ENCODE assay signal across 10 cellular contexts in the genomic region with DNA sequence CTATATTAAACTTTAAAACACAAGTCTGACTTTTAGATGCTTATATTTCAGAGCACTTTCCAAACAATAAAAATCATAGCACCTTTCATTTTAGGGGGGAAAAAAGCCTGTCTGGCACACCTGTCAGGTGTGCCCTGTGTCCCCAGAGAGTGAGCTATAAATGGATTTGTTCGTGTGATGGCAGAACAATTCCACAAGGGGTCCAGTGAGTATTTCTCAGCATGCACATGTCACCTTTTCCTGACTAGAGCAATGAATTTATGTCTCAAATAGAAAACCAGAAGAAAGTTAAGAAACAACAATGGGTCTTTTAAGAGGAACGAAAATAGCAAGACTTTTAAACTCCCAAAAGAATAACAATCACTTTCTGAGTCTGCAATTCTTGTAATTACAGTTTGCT. TPM values are rescaled to one million over a fixed set of nuclear protein-coding genes. Genes with fewer than 3 reads are reported as not detected.
DNase-seq lines count a peak whose midpoint lies in the region; ATAC-seq and TF ChIP-seq lines count a peak whose summit lies in the region.
"Had no signal": no experiment of that assay in that cellular context is flagged by ENCODE, and none has a peak within 500 bp of the region (broad histone marks: within the 10 kb centered on the region; RNA-seq: fewer than 3 reads in every experiment).

No MANE protein-coding gene starts in this region.

- no peaks in the 10 kb centered on the region for H3K9me2 ChIP-seq in OCI-LY7 (ENCODE audit: insufficient read depth, low read length)

- H3K4me3 ChIP-seq in GM06990 (replicated peaks; ENCODE audit: low read depth, low read length), result no peak overlapping the region
- H3K4me3 ChIP-seq in OCI-LY7 (ENCODE audit: low read depth, low read length, poor library complexity, severe bottlenecking), result no peak overlapping the region

- no peaks in the 10 kb centered on the region for H3K4me1 Mint-ChIP-seq in HFFc6 (ENCODE audit: low read depth)
- H3K4me1 Mint-ChIP-seq in activated CD4-positive, alpha-beta memory T cell treated with anti-CD3 and anti-CD28 coated beads, Interleukin-2, amount 10 ng/mL, durations not matched to agents 7 days and 5 days, result no peaks in the 10 kb centered on the region
- peaks cover 5% of the 10 kb centered on the region for H3K4me1 Mint-ChIP-seq in stimulated activated memory B cell treated with anti-CD40 and anti-IgM and Interleukin-4, amounts not matched to agents 10 μg/mL and 1 μg/mL and 100 μg/mL, for 72 hours

- DNase-seq in GM06990 (ENCODE audit: extremely low read depth, insufficient read length) (no peak), HFFc6 (no peak), OCI-LY7 (ENCODE audit: low spot score) (peak; percentile 70), left kidney (ENCODE audit: low read depth, low spot score) (peak; percentile 4), AG08395 (ENCODE audit: low spot score) (no peak)
- DNase-seq in activated CD4-positive, alpha-beta memory T cell treated with anti-CD3 and anti-CD28 coated beads, Interleukin-2, amount 10 ng/mL, durations not matched to agents 7 days and 5 days, result no peak
- no peak for DNase-seq in activated CD4-positive, CD25-positive, alpha-beta regulatory T cell treated with anti-CD3 and anti-CD28 coated beads, Interleukin-2, amount 50 U/mL, for 72 hours
- DNase-seq: activated effector memory CD4-positive, alpha-beta T cell treated with anti-CD3 and anti-CD28 coated beads, Interleukin-2, amount 50 U/mL, for 16 hours had no signal

- H3K27ac Mint-ChIP-seq in HFFc6, result no peak overlapping the region
- H3K27ac Mint-ChIP-seq in activated CD4-positive, alpha-beta memory T cell treated with anti-CD3 and anti-CD28 coated beads, Interleukin-2, amount 10 ng/mL, durations not matched to agents 7 days and 5 days, result no peak overlapping the region
- no peak overlapping the region for H3K27ac Mint-ChIP-seq in stimulated activated memory B cell treated with anti-CD40 and anti-IgM and Interleukin-4, amounts not matched to agents 10 μg/mL and 1 μg/mL and 100 μg/mL, for 72 hours
- H3K27ac Mint-ChIP-seq: naive thymus-derived CD8-positive, alpha-beta T cell had no signal

- intact Hi-C loops in OCI-LY7 (cut with micrococcal nuclease; ENCODE audit: unreplicated experiment), result no loop called here

- H3K79me2 ChIP-seq in OCI-LY7 (ENCODE audit: insufficient read depth, low read depth, low read length), result no peaks in the 10 kb centered on the region

- H3K9me3 ChIP-seq in OCI-LY7 (ENCODE audit: low read length), result no peaks in the 10 kb centered on the region

- H3K4me3 Mint-ChIP-seq in HFFc6, result no peak overlapping the region
- H3K4me3 Mint-ChIP-seq in activated CD4-positive, alpha-beta memory T cell treated with anti-CD3 and anti-CD28 coated beads, Interleukin-2, amount 10 ng/mL, durations not matched to agents 7 days and 5 days, result no peak overlapping the region
- no peak overlapping the region for H3K4me3 Mint-ChIP-seq in stimulated activated memory B cell treated with anti-CD40 and anti-IgM and Interleukin-4, amounts not matched to agents 10 μg/mL and 1 μg/mL and 100 μg/mL, for 72 hours
- H3K4me3 Mint-ChIP-seq: naive thymus-derived CD8-positive, alpha-beta T cell had no signal

- H3K36me3 ChIP-seq in GM06990 (ENCODE audit: control insufficient read depth, insufficient read depth, low read length) (no peaks in the 10 kb centered on the region), OCI-LY7 (ENCODE audit: insufficient read depth, low read length) (no peaks in the 10 kb centered on the region)

- POLR2A ChIA-PET in OCI-LY7 (lab: Charles Lee), result interaction anchor here (0.6 kb wide), 1 partner anchor 19 kb away, joined by 3 read pairs; no protein-coding TSS in a partner anchor
- POLR2A ChIA-PET in activated CD4-positive, alpha-beta memory T cell treated with anti-CD3 and anti-CD28 coated beads, Interleukin-2, amount 10 ng/mL, durations not matched to agents 7 days and 5 days (lab: Charles Lee), result no interaction called here

- ATAC-seq in stimulated activated memory B cell treated with anti-CD40 and anti-IgM and Interleukin-4, amounts not matched to agents 10 μg/mL and 1 μg/mL and 100 μg/mL, for 72 hours, result no peak

- CTCF ChIA-PET in OCI-LY7 (lab: Charles Lee; ENCODE audit: unreplicated experiment), result no interaction called here
- CTCF ChIA-PET in activated CD4-positive, alpha-beta memory T cell treated with anti-CD3 and anti-CD28 coated beads, Interleukin-2, amount 10 ng/mL, durations not matched to agents 7 days and 5 days (lab: Charles Lee), result interaction anchor here (0.7 to 1.0 kb wide), 2 partner anchors 271 to 336 kb away, joined by 3 to 4 read pairs; no protein-coding TSS in a partner anchor

- H4K20me1 ChIP-seq in OCI-LY7 (ENCODE audit: insufficient read depth, low read length), result no peaks in the 10 kb centered on the region

- peaks cover 9% of the 10 kb centered on the region for H3K4me1 ChIP-seq in OCI-LY7 (ENCODE audit: insufficient read depth, low read length, poor library complexity, severe bottlenecking)

- TF ChIP-seq CTCF in GM06990 (IDR thresholded peaks at IDR 0.05; ENCODE audit: insufficient read depth, low read length, poor library complexity, severe bottlenecking) (peak; percentile 42), HFFc6 (IDR thresholded peaks at IDR 0.05) (peak; percentile 53), OCI-LY7 (conservative IDR thresholded peaks at IDR 0.05; ENCODE audit: low read length) (peak; percentile 68)

- no peak overlapping the region for H2AFZ ChIP-seq in OCI-LY7 (ENCODE audit: low read length)

- H3K36me3 Mint-ChIP-seq in HFFc6 (ENCODE audit: low read depth), result no peaks in the 10 kb centered on the region
- H3K36me3 Mint-ChIP-seq in activated CD4-positive, alpha-beta memory T cell treated with anti-CD3 and anti-CD28 coated beads, Interleukin-2, amount 10 ng/mL, durations not matched to agents 7 days and 5 days (ENCODE audit: low read depth), result no peaks in the 10 kb centered on the region
- no peaks in the 10 kb centered on the region for H3K36me3 Mint-ChIP-seq in stimulated activated memory B cell treated with anti-CD40 and anti-IgM and Interleukin-4, amounts not matched to agents 10 μg/mL and 1 μg/mL and 100 μg/mL, for 72 hours
- H3K36me3 Mint-ChIP-seq: naive thymus-derived CD8-positive, alpha-beta T cell had no signal

- H3K27me3 ChIP-seq in GM06990 (replicated peaks; ENCODE audit: control insufficient read depth, insufficient read depth, low read length), result no peaks in the 10 kb centered on the region

- no peaks in the 10 kb centered on the region for H3K27me3 Mint-ChIP-seq in HFFc6 (ENCODE audit: insufficient read depth)
- H3K27me3 Mint-ChIP-seq in activated CD4-positive, alpha-beta memory T cell treated with anti-CD3 and anti-CD28 coated beads, Interleukin-2, amount 10 ng/mL, durations not matched to agents 7 days and 5 days, result peaks cover 1% of the 10 kb centered on the region
- peaks cover 5% of the 10 kb centered on the region for H3K27me3 Mint-ChIP-seq in stimulated activated memory B cell treated with anti-CD40 and anti-IgM and Interleukin-4, amounts not matched to agents 10 μg/mL and 1 μg/mL and 100 μg/mL, for 72 hours
- H3K27me3 Mint-ChIP-seq: naive thymus-derived CD8-positive, alpha-beta T cell had no signal

- no peaks in the 10 kb centered on the region for H3K9me3 Mint-ChIP-seq in HFFc6
- no peaks in the 10 kb centered on the region for H3K9me3 Mint-ChIP-seq in activated CD4-positive, alpha-beta memory T cell treated with anti-CD3 and anti-CD28 coated beads, Interleukin-2, amount 10 ng/mL, durations not matched to agents 7 days and 5 days
- no peaks in the 10 kb centered on the region for H3K9me3 Mint-ChIP-seq in stimulated activated memory B cell treated with anti-CD40 and anti-IgM and Interleukin-4, amounts not matched to agents 10 μg/mL and 1 μg/mL and 100 μg/mL, for 72 hours
- H3K9me3 Mint-ChIP-seq: naive thymus-derived CD8-positive, alpha-beta T cell had no signal

- no TSS peak for BruUV-seq in OCI-LY7 (replicated peaks; lab: Mats Ljungman, UMichigan)

- peak overlapping the region; percentile 57 for H3K4me2 ChIP-seq in OCI-LY7 (ENCODE audit: low read length)

- no peak overlapping the region for H3K27ac ChIP-seq in OCI-LY7 (ENCODE audit: low read depth, low read length, poor library complexity, severe bottlenecking)

RNA-seq across cellular contexts. Expression of a gene that starts 55.9 kb away (rescaled TPM):
- under 1 TPM in 4 of 6 experiments, not detected in 2; 0.02 to 0.13 (median 0.05) TPM for total RNA-seq in HFFc6 (2021; fragmentation: NEBNext Ultra II Directional; extraction: Animal tissue kit (Norgen Biotek cat#: 25700))
- total RNA-seq in OCI-LY7 (2014; rRNA removed; shearing (Covaris generic)), result 0.03 TPM in 1 of 2 replicates, not detected in the other
- not detected in 2 replicates for total RNA-seq in OCI-LY7 (2022)
- 1 to 10 TPM; 1.6 to 1.9 TPM for total RNA-seq in activated CD4-positive, alpha-beta memory T cell treated with anti-CD3 and anti-CD28 coated beads, Interleukin-2, amount 10 ng/mL, durations not matched to agents 7 days and 5 days

Comparison
In these comparisons a context has a peak if more than half of its experiments do, and no peak if none do; other contexts are left out.
1. DNase-seq: peak in OCI-LY7 (single experiment) and left kidney (single experiment); none in GM06990 (single experiment), HFFc6 (single experiment), AG08395 (single experiment), activated CD4-positive, alpha-beta memory T cell treated with anti-CD3 and anti-CD28 coated beads, Interleukin-2, amount 10 ng/mL, durations not matched to agents 7 days and 5 days (single experiment) and activated CD4-positive, CD25-positive, alpha-beta regulatory T cell treated with anti-CD3 and anti-CD28 coated beads, Interleukin-2, amount 50 U/mL, for 72 hours (single experiment).
2. Peak in every context shown above with its lines, with median percentiles within 50 percentile points of each other: CTCF ChIP-seq.